22 cellular contexts compared by ENCODE assay signal in genomic region chr7:36016648-36017047, GRCh38.
"Had no signal": no experiment of that assay in that cellular context is flagged by ENCODE, and none has a peak within 500 bp of the region (broad histone marks: within the 10 kb centered on the region; RNA-seq: fewer than 3 reads in every experiment).

No MANE protein-coding gene starts in this region.

- H3K4me2 ChIP-seq: SK-N-SH had no signal

- H3K4me3 ChIP-seq: MG63 had no signal

- H3K27ac ChIP-seq: HL-60, RWPE1 had no signal

- DNase-seq: Karpas-422, KG1, MG63, NCI-H1092, NCI-H1105 treated with DMSO at 0.1 percent for 48 hours, NCI-H1417 treated with DMSO at 0.1 percent for 48 hours, NCI-H187, NCI-H2029, NCI-H2081 treated with DMSO at 0.1 percent for 48 hours, NCI-H2171, NCI-H226, NCI-H510A, NCI-H524 treated with DMSO at 0.1 percent for 48 hours, NCI-H69, NCI-H774, PC-3, SHP77, SK-N-SH, SW 1271 had no signal

- H3K9ac ChIP-seq: SK-N-SH had no signal

- ATAC-seq: Panc1, PC-3 had no signal

- H3K27me3 ChIP-seq: MG63 had no signal

- H3K9me3 ChIP-seq: MG63, SK-N-SH had no signal

- H3K36me3 ChIP-seq: MG63 had no signal
